8 cellular contexts compared by ENCODE assay signal in the genomic region with DNA sequence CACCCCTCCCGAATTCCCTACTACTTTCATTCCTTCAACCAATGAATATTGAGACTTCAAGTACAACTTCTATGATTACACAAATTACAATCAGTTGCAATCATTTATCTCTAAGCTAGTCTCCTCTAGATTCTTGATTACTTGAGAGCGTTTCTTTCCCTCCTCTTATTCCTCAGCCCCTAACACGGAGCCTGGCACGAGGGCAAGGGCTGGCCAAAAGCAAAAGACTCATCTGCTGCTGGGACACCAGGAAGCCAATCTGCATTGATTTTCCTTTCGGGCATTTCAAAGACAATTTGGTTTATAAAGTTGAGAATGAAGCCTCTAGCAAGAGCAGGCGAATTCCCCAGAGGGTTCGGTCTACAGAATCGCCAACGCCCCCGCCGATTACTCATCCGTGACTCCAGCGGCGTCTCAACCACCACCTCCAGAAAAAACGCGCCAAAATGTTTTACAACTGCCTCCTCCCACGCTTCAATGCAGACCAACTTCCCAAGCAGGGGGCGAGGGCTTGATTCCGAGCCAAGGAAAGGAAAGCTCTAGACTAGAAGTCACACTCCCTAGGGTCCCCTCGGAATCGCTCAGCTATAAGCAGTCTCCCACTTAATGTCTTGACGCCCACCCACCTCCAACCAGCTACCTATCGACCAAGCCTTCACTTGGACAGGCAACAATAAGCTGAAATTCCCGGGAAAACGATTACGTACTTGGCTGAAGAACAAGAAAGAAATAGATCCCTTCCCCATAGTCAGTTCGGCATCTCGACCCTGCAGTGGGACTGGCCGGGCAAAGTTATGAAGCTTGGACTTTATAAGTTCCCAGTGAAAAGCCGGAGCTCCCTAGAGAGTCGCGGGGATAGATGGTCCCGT. TPM values are rescaled to one million over a fixed set of nuclear protein-coding genes. Genes with fewer than 3 reads are reported as not detected.
DNase-seq lines count a peak whose midpoint lies in the region; TF ChIP-seq lines count a peak whose summit lies in the region.

No MANE protein-coding gene starts in this region.

- TF ChIP-seq CTCF in endothelial cell (IDR thresholded peaks at IDR 0.05; ENCODE audit: unreplicated experiment): no peak

- H3K4me1 Mint-ChIP-seq in endothelial cell (ENCODE audit: unreplicated experiment): peaks cover 26% of the 10 kb centered on the region

- peaks cover 14% of the 10 kb centered on the region for H3K27me3 Mint-ChIP-seq in endothelial cell (ENCODE audit: unreplicated experiment)

- in situ Hi-C loops in G401 (cut with HindIII; ENCODE audit: low sequenced_read_pairs): no loop called here

- no peaks in the 10 kb centered on the region for H3K36me3 Mint-ChIP-seq in endothelial cell (ENCODE audit: low read depth, unreplicated experiment)

- H3K27ac Mint-ChIP-seq in endothelial cell (ENCODE audit: unreplicated experiment): no peak overlapping the region

- peak; percentile 29 to 65 for DNase-seq in NCI-H2081 (lab: John Stamatoyannopoulos, UW)
- no peak for DNase-seq in NCI-H2081 treated with DMSO at 0.1 percent for 48 hours (lab: John Stamatoyannopoulos, UW)
- peak; percentile 50 for DNase-seq in NCI-H2227 treated with DMSO at 0.1 percent for 48 hours (lab: John Stamatoyannopoulos, UW)
- no peak for DNase-seq in endothelial cell (ENCODE audit: low spot score)
- DNase-seq in stimulated activated CD4-positive, alpha-beta T cell treated with anti-CD3 and anti-CD28 coated beads, Interleukin-15, amount 100 ng/mL, for 48 hours (ENCODE audit: low read depth in 2 of 2): peak; percentile 7 to 17
- DNase-seq in G401 (ENCODE audit: low spot score): no peak
- no peak for DNase-seq in CD1c-positive myeloid dendritic cell (ENCODE audit: extremely low spot score)
- DNase-seq in RPMI8226: no peak

- no peaks in the 10 kb centered on the region for H3K9me3 Mint-ChIP-seq in endothelial cell (ENCODE audit: unreplicated experiment)

- H3K4me3 Mint-ChIP-seq in endothelial cell (ENCODE audit: unreplicated experiment): peak overlapping the region; percentile 66

RNA-seq across cellular contexts. Expression of a gene that starts 1.4 kb away (rescaled TPM):
- total RNA-seq in endothelial cell (ENCODE audit: unreplicated experiment): 0.41 TPM
- total RNA-seq in G401 (2014; rRNA removed; shearing (Covaris generic)): not detected in 2 replicates

Comparison
In these comparisons a context has a peak if more than half of its experiments do, and no peak if none do; other contexts are left out.
1. DNase-seq: peak in NCI-H2081 (2 of 2), NCI-H2227 treated with DMSO at 0.1 percent for 48 hours (single experiment) and stimulated activated CD4-positive, alpha-beta T cell treated with anti-CD3 and anti-CD28 coated beads, Interleukin-15, amount 100 ng/mL, for 48 hours (2 of 2); none in NCI-H2081 treated with DMSO at 0.1 percent for 48 hours (single experiment), endothelial cell (single experiment), G401 (single experiment), CD1c-positive myeloid dendritic cell (single experiment) and RPMI8226 (single experiment).